ENCODE assay signal across 21 cellular contexts in the genomic region with DNA sequence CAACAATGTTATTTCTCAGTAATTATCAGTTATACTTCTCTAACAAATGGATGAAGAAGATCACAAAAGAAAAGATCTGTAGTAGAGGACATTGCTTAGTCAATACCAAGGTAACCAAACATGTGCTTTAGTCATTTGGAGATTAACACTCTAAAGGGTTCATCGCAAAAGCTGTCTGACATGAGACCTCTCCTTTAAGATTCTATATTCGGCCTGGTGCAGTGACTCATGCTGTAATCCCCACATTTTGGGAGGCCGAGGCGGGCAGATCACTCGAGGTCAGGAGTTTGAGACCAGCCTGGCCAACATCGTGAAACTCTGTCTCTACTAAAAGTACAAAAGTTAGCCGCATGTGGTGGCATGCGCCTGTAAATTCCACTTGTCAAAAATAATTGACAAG. TPM values are rescaled to one million over a fixed set of nuclear protein-coding genes. Genes with fewer than 3 reads are reported as not detected.
"Had no signal": no experiment of that assay in that cellular context is flagged by ENCODE, and none has a peak within 500 bp of the region (broad histone marks: within the 10 kb centered on the region; RNA-seq: fewer than 3 reads in every experiment).

No MANE protein-coding gene starts in this region.

- H3K4me3 Mint-ChIP-seq: nephron; stimulated activated naive CD8-positive, alpha-beta T cell treated with anti-CD3 and anti-CD28 coated beads, Interleukin-15, amount 100 ng/mL, for 72 hours had no signal

- ATAC-seq: esophagus mucosa; heart left ventricle; left colon; left ventricle myocardium superior; pancreas; right cardiac atrium; stimulated activated naive CD8-positive, alpha-beta T cell treated with anti-CD3 and anti-CD28 coated beads, Interleukin-15, amount 100 ng/mL, for 72 hours; upper lobe of right lung had no signal

- DNase-seq: dorsolateral prefrontal cortex; effector CD8-positive, alpha-beta T cell; heart left ventricle; hippocampal formation; left colon; left ventricle myocardium superior; mesenchymal stem cell; naive B cell; occipital lobe; pancreas; right cardiac atrium; small intestine; stimulated activated CD4-positive, alpha-beta T cell treated with anti-CD3 and anti-CD28 coated beads, Interleukin-12 subunit alpha, Interleukin-12 subunit beta, amount 100 ng/mL, for 4 hours; stimulated activated naive CD8-positive, alpha-beta T cell treated with anti-CD3 and anti-CD28 coated beads, Interleukin-15, amount 100 ng/mL, for 72 hours; testis; upper lobe of right lung had no signal

- H3K36me3 Mint-ChIP-seq: naive B cell had no signal

- H3K4me1 Mint-ChIP-seq: naive B cell had no signal

- H3K27me3 Mint-ChIP-seq: naive B cell; progenitor cell of endocrine pancreas; stimulated activated naive CD8-positive, alpha-beta T cell treated with anti-CD3 and anti-CD28 coated beads, Interleukin-15, amount 100 ng/mL, for 72 hours had no signal

- H3K9me3 Mint-ChIP-seq: naive B cell; nephron; stimulated activated naive CD8-positive, alpha-beta T cell treated with anti-CD3 and anti-CD28 coated beads, Interleukin-15, amount 100 ng/mL, for 72 hours had no signal

- H3K27ac Mint-ChIP-seq: naive B cell, nephron, progenitor cell of endocrine pancreas had no signal

RNA-seq across cellular contexts. Expression of a gene that starts 18.3 kb away (rescaled TPM):
- total RNA-seq: glomerular endothelial cell, kidney epithelial cell had no signal
